9 cellular contexts compared by ENCODE assay signal in the genomic region with DNA sequence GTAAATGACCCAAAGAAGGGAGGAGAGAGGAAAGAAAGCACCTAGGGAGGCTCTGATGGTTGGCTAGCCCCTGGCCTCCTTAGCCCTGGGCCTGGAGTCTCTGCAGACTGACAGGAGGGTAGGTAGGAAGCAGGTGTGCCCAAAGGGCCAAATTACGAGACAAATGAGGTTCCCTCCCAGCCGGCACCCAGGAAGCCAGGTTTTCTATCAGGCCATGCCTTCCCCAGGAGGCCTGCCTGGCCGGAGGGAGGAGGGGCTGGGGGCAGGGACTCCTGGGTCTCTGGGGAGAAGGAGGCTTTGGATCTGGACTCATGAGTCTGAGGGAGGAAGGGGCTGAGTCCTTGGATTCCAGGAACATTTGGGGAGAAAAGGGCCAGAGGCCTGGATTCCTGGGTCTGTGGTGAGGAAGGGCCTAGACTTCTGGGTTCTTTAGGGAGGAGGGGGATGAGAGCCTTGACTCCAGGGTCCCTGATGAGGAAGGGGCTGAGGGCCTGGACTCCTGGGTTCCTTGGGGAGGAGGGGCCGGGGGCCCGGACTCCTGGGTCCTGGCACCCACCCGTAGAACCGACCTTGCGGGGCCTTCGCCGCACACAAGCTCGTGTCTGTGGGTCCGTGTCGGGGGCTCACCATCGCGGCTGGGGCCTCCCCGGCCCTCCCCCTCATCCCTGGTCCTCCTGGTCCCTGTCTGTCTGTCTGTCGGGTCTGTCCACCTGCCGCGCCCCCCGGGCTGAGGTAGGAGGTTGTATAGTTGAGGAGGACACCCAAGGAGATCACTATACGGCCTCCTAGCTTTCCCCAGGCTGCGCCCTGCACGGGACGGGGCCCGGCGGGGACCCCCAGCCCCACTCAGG. TPM values are rescaled to one million over a fixed set of nuclear protein-coding genes. Genes with fewer than 3 reads are reported as not detected.
A peak's percentile ranks its signal among the peaks of the same experiment; 100 is the strongest.
DNase-seq lines count a peak whose midpoint lies in the region; ATAC-seq and TF ChIP-seq lines count a peak whose summit lies in the region.
"Had no signal": no experiment of that assay in that cellular context is flagged by ENCODE, and none has a peak within 500 bp of the region (broad histone marks: within the 10 kb centered on the region; RNA-seq: fewer than 3 reads in every experiment).

No MANE protein-coding gene starts in this region.

- intact Hi-C loops in dorsolateral prefrontal cortex (cut with DNase I): no loop called here

- peaks cover 15% of the 10 kb centered on the region for H3K4me1 Mint-ChIP-seq in activated naive CD4-positive, alpha-beta T cell treated with anti-CD3 and anti-CD28 coated beads, Interleukin-2, amount 10 ng/mL, durations not matched to agents 7 days and 5 days
- peaks cover 52% of the 10 kb centered on the region for H3K4me1 Mint-ChIP-seq in nephron

- no peaks in the 10 kb centered on the region for H3K9me3 Mint-ChIP-seq in activated naive CD4-positive, alpha-beta T cell treated with anti-CD3 and anti-CD28 coated beads, Interleukin-2, amount 50 U/mL, for 72 hours
- no peaks in the 10 kb centered on the region for H3K9me3 Mint-ChIP-seq in activated naive CD4-positive, alpha-beta T cell treated with anti-CD3 and anti-CD28 coated beads, Interleukin-2, amount 10 ng/mL, durations not matched to agents 7 days and 5 days
- H3K9me3 Mint-ChIP-seq in nephron: no peaks in the 10 kb centered on the region
- H3K9me3 Mint-ChIP-seq: T-cell had no signal

- no peak overlapping the region for H3K4me3 Mint-ChIP-seq in activated naive CD4-positive, alpha-beta T cell treated with anti-CD3 and anti-CD28 coated beads, Interleukin-2, amount 10 ng/mL, durations not matched to agents 7 days and 5 days
- H3K4me3 Mint-ChIP-seq in nephron: peak overlapping the region; percentile 94 to 97 (median 95)

- peak overlapping the region; percentile 73 to 76 for H3K27ac Mint-ChIP-seq in activated naive CD4-positive, alpha-beta T cell treated with anti-CD3 and anti-CD28 coated beads, Interleukin-2, amount 50 U/mL, for 72 hours
- no peak overlapping the region for H3K27ac Mint-ChIP-seq in activated naive CD4-positive, alpha-beta T cell treated with anti-CD3 and anti-CD28 coated beads, Interleukin-2, amount 10 ng/mL, durations not matched to agents 7 days and 5 days
- peak overlapping the region; percentile 89 to 100 (median 98) for H3K27ac Mint-ChIP-seq in nephron

- peak overlapping the region in 57 of 59 donors; percentile 14 to 97 (median 85) for H3K4me3 ChIP-seq in dorsolateral prefrontal cortex

- H3K27me3 Mint-ChIP-seq in activated naive CD4-positive, alpha-beta T cell treated with anti-CD3 and anti-CD28 coated beads, Interleukin-2, amount 10 ng/mL, durations not matched to agents 7 days and 5 days: peaks cover 36% of the 10 kb centered on the region
- H3K27me3 Mint-ChIP-seq in nephron (ENCODE audit: low read depth): no peaks in the 10 kb centered on the region

- no peak for DNase-seq in activated naive CD4-positive, alpha-beta T cell treated with anti-CD3 and anti-CD28 coated beads, Interleukin-2, amount 50 U/mL, for 72 hours (ENCODE audit: low spot score in 2 of 2)
- no peak for DNase-seq in activated naive CD4-positive, alpha-beta T cell treated with anti-CD3 and anti-CD28 coated beads, Interleukin-2, amount 10 ng/mL, durations not matched to agents 7 days and 5 days
- DNase-seq in dorsolateral prefrontal cortex: no peak
- DNase-seq in ureter (ENCODE audit: low spot score): peak; percentile 42
- DNase-seq in activated CD8-positive, alpha-beta memory T cell treated with anti-CD3 and anti-CD28 coated beads for 24 hours: no peak
- no peak for DNase-seq in NCI-H748 treated with DMSO at 0.1 percent for 48 hours (lab: John Stamatoyannopoulos, UW)
- no peak for DNase-seq in activated gamma-delta T cell treated with Interleukin-2 at 50 U/mL for 16 hours
- DNase-seq: T-cell had no signal

- no peak for ATAC-seq in activated naive CD4-positive, alpha-beta T cell treated with anti-CD3 and anti-CD28 coated beads, Interleukin-2, amount 50 U/mL, for 72 hours
- ATAC-seq: T-cell had no signal

- TF ChIP-seq CTCF in dorsolateral prefrontal cortex (IDR thresholded peaks at IDR 0.05 in 54 of 56, conservative IDR thresholded peaks at IDR 0.05 in 2 of 56; ENCODE audit: low read depth in 1 of 56, partially characterized antibody in 56 of 56) (no peak), nephron (IDR thresholded peaks at IDR 0.05; ENCODE audit: unreplicated experiment in 3 of 3) (no peak)

- peak overlapping the region in 56 of 59 donors; percentile 1 to 99 (median 98) for H3K27ac ChIP-seq in dorsolateral prefrontal cortex

- CTCF ChIA-PET in activated naive CD4-positive, alpha-beta T cell treated with anti-CD3 and anti-CD28 coated beads, Interleukin-2, amount 10 ng/mL, durations not matched to agents 7 days and 5 days (lab: Charles Lee): no interaction called here

- H3K27me3 ChIP-seq in dorsolateral prefrontal cortex: no peaks in the 10 kb centered on the region

- H3K36me3 Mint-ChIP-seq in activated naive CD4-positive, alpha-beta T cell treated with anti-CD3 and anti-CD28 coated beads, Interleukin-2, amount 50 U/mL, for 72 hours: no peaks in the 10 kb centered on the region
- H3K36me3 Mint-ChIP-seq in activated naive CD4-positive, alpha-beta T cell treated with anti-CD3 and anti-CD28 coated beads, Interleukin-2, amount 10 ng/mL, durations not matched to agents 7 days and 5 days: no peaks in the 10 kb centered on the region
- H3K36me3 Mint-ChIP-seq in nephron (ENCODE audit: low read depth): peaks cover 56% of the 10 kb centered on the region

RNA-seq across cellular contexts. Expression of a gene that starts 0.8 kb away (rescaled TPM):
- 10 to 100 TPM in 1 of 2 donors, 1 to 10 TPM in 1; 9.3 to 13.7 TPM for total RNA-seq in activated naive CD4-positive, alpha-beta T cell treated with anti-CD3 and anti-CD28 coated beads, Interleukin-2, amount 50 U/mL, for 72 hours
- total RNA-seq in dorsolateral prefrontal cortex (10 to 100 TPM; 15.5 to 76.0 (median 27.1) TPM), ureter (25.6 TPM)

RNA-seq across cellular contexts. Expression of a gene that starts 31.5 kb away (rescaled TPM):
- not detected for total RNA-seq in activated naive CD4-positive, alpha-beta T cell treated with anti-CD3 and anti-CD28 coated beads, Interleukin-2, amount 50 U/mL, for 72 hours
- total RNA-seq in dorsolateral prefrontal cortex: 1 to 10 TPM; 1.1 to 8.3 (median 4.0) TPM
- total RNA-seq in ureter: 0.18 TPM
- total RNA-seq: T-cell had no signal

RNA-seq across cellular contexts. Expression of a gene that starts 45.7 kb away (rescaled TPM):
- total RNA-seq in activated naive CD4-positive, alpha-beta T cell treated with anti-CD3 and anti-CD28 coated beads, Interleukin-2, amount 50 U/mL, for 72 hours: under 1 TPM in 1 of 2 donors, not detected in 1; 0.47 TPM
- total RNA-seq in dorsolateral prefrontal cortex (10 to 100 TPM in 2 of 120 experiments, 1 to 10 TPM in 103, under 1 TPM in 11, not detected in 4; 0.33 to 13.4 (median 3.2) TPM), ureter (4.2 TPM)

RNA-seq across cellular contexts. Expression of a gene that starts 59.4 kb away (rescaled TPM):
- not detected for total RNA-seq in activated naive CD4-positive, alpha-beta T cell treated with anti-CD3 and anti-CD28 coated beads, Interleukin-2, amount 50 U/mL, for 72 hours
- 10 to 100 TPM in 52 of 120 experiments, 1 to 10 TPM in 68; 1.1 to 63.7 (median 7.9) TPM for total RNA-seq in dorsolateral prefrontal cortex
- total RNA-seq in ureter: 4.3 TPM
